19 cellular contexts compared by ENCODE assay signal in the genomic region with DNA sequence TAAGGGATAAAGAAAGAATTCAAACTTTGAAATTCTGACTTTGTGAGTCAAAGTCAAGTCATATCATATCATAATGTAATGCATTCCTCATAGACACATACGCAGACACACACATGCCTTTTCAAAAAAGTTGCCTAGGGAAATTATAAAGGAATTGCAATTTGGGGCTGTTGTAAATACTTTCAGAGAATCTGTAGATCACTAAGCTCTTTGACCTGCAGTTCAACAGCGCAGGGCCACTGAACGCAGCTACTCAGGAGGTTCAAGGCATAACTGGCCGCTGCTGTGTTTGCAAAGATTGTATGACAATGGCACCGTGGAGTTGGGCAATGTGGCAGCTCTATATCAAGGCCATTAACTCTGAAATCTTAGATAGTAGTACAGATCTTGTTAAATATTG.
DNase-seq lines count a peak whose midpoint lies in the region; ATAC-seq and TF ChIP-seq lines count a peak whose summit lies in the region.
"Had no signal": no experiment of that assay in that cellular context is flagged by ENCODE, and none has a peak within 500 bp of the region (broad histone marks: within the 10 kb centered on the region; RNA-seq: fewer than 3 reads in every experiment).

No MANE protein-coding gene starts in this region.

- no peaks in the 10 kb centered on the region; a peak in 1 of 22 replicates for H3K36me3 ChIP-seq in BLaER1 treated with 17β-estradiol and CSF1 and Interleukin-3, amounts not matched to agents 10 nM and 100 nM
- H3K36me3 ChIP-seq in right lobe of liver (no peaks in the 10 kb centered on the region), SJCRH30 (no peaks in the 10 kb centered on the region)
- H3K36me3 ChIP-seq: colonic mucosa, thoracic aorta had no signal

- DNase-seq in LHCN-M2 (ENCODE audit: low read depth) = peak; percentile 35
- peak; percentile 43 to 71 (median 66) for DNase-seq in right lobe of liver
- DNase-seq in activated T-cell treated with anti-CD3 and anti-CD28 coated beads, Interleukin-2, amount 50 U/mL, for 72 hours = no peak
- DNase-seq in midbrain (lab: John Stamatoyannopoulos, UW) = no peak
- no peak for DNase-seq in stimulated activated naive B cell treated with anti-CD40 and anti-IgM and Interleukin-4, amounts not matched to agents 10 μg/mL and 1 μg/mL and 100 μg/mL, for 72 hours
- no peak for DNase-seq in SJCRH30
- DNase-seq: activated CD4-positive, CD25-positive, alpha-beta regulatory T cell treated with anti-CD3 and anti-CD28 coated beads, Interleukin-2, amount 50 U/mL, for 72 hours; activated CD8-positive, alpha-beta memory T cell treated with anti-CD3 and anti-CD28 coated beads for 24 hours; CD4-positive, alpha-beta memory T cell; H9; NCI-H1092; T-helper 9 cell had no signal

- ATAC-seq in esophagus mucosa (peak; percentile 38), right lobe of liver (peak; percentile 72 to 90 (median 86))
- no peak for ATAC-seq in activated T-cell treated with anti-CD3 and anti-CD28 coated beads, Interleukin-2, amount 50 U/mL, for 72 hours (replicated peaks in 1 of 2)
- ATAC-seq in stimulated activated naive B cell treated with anti-CD40 and anti-IgM and Interleukin-4, amounts not matched to agents 10 μg/mL and 1 μg/mL and 100 μg/mL, for 72 hours (replicated peaks) = no peak
- ATAC-seq: activated naive CD4-positive, alpha-beta T cell treated with anti-CD3 and anti-CD28 coated beads, Interleukin-2, amount 50 U/mL, for 72 hours; GM12878 had no signal

- TF ChIP-seq CTCF in right lobe of liver (IDR thresholded peaks at IDR 0.05) = no peak

- peaks cover 10% of the 10 kb centered on the region for H3K4me1 Mint-ChIP-seq in activated T-cell treated with anti-CD3 and anti-CD28 coated beads, Interleukin-2, amount 50 U/mL, for 72 hours (ENCODE audit: low read depth)
- peaks cover 9 to 16% of the 10 kb centered on the region in 2 donors for H3K4me1 Mint-ChIP-seq in stimulated activated naive B cell treated with anti-CD40 and anti-IgM and Interleukin-4, amounts not matched to agents 10 μg/mL and 1 μg/mL and 100 μg/mL, for 72 hours

- peaks cover 0 to 7% (median 0%) of the 10 kb centered on the region in 11 experiments; a peak in 2 of 22 replicates for H3K9me3 ChIP-seq in BLaER1 treated with 17β-estradiol and CSF1 and Interleukin-3, amounts not matched to agents 10 nM and 100 nM (replicated peaks in 1 of 11)
- no peaks in the 10 kb centered on the region for H3K9me3 ChIP-seq in right lobe of liver
- H3K9me3 ChIP-seq in SJCRH30 (replicated peaks) = no peaks in the 10 kb centered on the region
- H3K9me3 ChIP-seq: colonic mucosa, thoracic aorta had no signal

- peak overlapping the region in 7 of 11 experiments; percentile 1 to 39 (median 17); a peak in 4 of 22 replicates for H3K4me2 ChIP-seq in BLaER1 treated with 17β-estradiol and CSF1 and Interleukin-3, amounts not matched to agents 10 nM and 100 nM

- no peak overlapping the region for H3K9ac ChIP-seq in BLaER1 treated with 17β-estradiol and CSF1 and Interleukin-3, amounts not matched to agents 10 nM and 100 nM

- WGBS in right lobe of liver (ENCODE audit: insufficient coverage, low coverage, low lambda C conversion rate, missing lambda C conversion rate) = 36% methylated on average over 5 of the region's 5 CpGs

- peaks cover 78% of the 10 kb centered on the region for H3K27me3 Mint-ChIP-seq in activated T-cell treated with anti-CD3 and anti-CD28 coated beads, Interleukin-2, amount 50 U/mL, for 72 hours (ENCODE audit: low read depth)
- H3K27me3 Mint-ChIP-seq in stimulated activated naive B cell treated with anti-CD40 and anti-IgM and Interleukin-4, amounts not matched to agents 10 μg/mL and 1 μg/mL and 100 μg/mL, for 72 hours = peaks cover 1 to 4% of the 10 kb centered on the region in 2 donors
- H3K27me3 Mint-ChIP-seq: CD4-positive, alpha-beta memory T cell; naive B cell had no signal

- no peak overlapping the region for H3K4me3 ChIP-seq in BLaER1 treated with 17β-estradiol and CSF1 and Interleukin-3, amounts not matched to agents 10 nM and 100 nM
- H3K4me3 ChIP-seq in right lobe of liver (no peak overlapping the region), SJCRH30 (no peak overlapping the region)
- H3K4me3 ChIP-seq: colonic mucosa, GM12878 had no signal

- H3K27ac ChIP-seq in BLaER1 treated with 17β-estradiol and CSF1 and Interleukin-3, amounts not matched to agents 10 nM and 100 nM = peak overlapping the region in 3 of 11 experiments; percentile 18 to 26 (median 21); a peak in 3 of 22 replicates
- H3K27ac ChIP-seq in right lobe of liver (no peak overlapping the region), SJCRH30 (no peak overlapping the region)
- H3K27ac ChIP-seq: colonic mucosa, thoracic aorta had no signal

- peaks cover 0 to 25% (median 0%) of the 10 kb centered on the region in 11 experiments; a peak in 6 of 22 replicates for H3K27me3 ChIP-seq in BLaER1 treated with 17β-estradiol and CSF1 and Interleukin-3, amounts not matched to agents 10 nM and 100 nM
- H3K27me3 ChIP-seq in right lobe of liver (no peaks in the 10 kb centered on the region), SJCRH30 (0 out of 2 replicates have a peak, but pooled peaks cover 6% of the 10 kb centered on the region)
- H3K27me3 ChIP-seq: colonic mucosa had no signal

- no peak overlapping the region for H3K27ac Mint-ChIP-seq in activated T-cell treated with anti-CD3 and anti-CD28 coated beads, Interleukin-2, amount 50 U/mL, for 72 hours
- no peak overlapping the region for H3K27ac Mint-ChIP-seq in stimulated activated naive B cell treated with anti-CD40 and anti-IgM and Interleukin-4, amounts not matched to agents 10 μg/mL and 1 μg/mL and 100 μg/mL, for 72 hours
- H3K27ac Mint-ChIP-seq: activated naive CD4-positive, alpha-beta T cell treated with anti-CD3 and anti-CD28 coated beads, Interleukin-2, amount 50 U/mL, for 72 hours; CD4-positive, alpha-beta memory T cell; H9; naive B cell had no signal

- H3K9me3 Mint-ChIP-seq in activated T-cell treated with anti-CD3 and anti-CD28 coated beads, Interleukin-2, amount 50 U/mL, for 72 hours = no peaks in the 10 kb centered on the region
- H3K9me3 Mint-ChIP-seq in stimulated activated naive B cell treated with anti-CD40 and anti-IgM and Interleukin-4, amounts not matched to agents 10 μg/mL and 1 μg/mL and 100 μg/mL, for 72 hours = peaks cover 0 to 2% of the 10 kb centered on the region in 2 donors
- H3K9me3 Mint-ChIP-seq: H9, naive B cell had no signal

- H3K4me3 Mint-ChIP-seq in activated T-cell treated with anti-CD3 and anti-CD28 coated beads, Interleukin-2, amount 50 U/mL, for 72 hours = no peak overlapping the region
- H3K4me3 Mint-ChIP-seq in stimulated activated naive B cell treated with anti-CD40 and anti-IgM and Interleukin-4, amounts not matched to agents 10 μg/mL and 1 μg/mL and 100 μg/mL, for 72 hours = no peak overlapping the region
- H3K4me3 Mint-ChIP-seq: CD4-positive, alpha-beta memory T cell; H9; naive B cell had no signal

- H3K4me1 ChIP-seq in BLaER1 treated with 17β-estradiol and CSF1 and Interleukin-3, amounts not matched to agents 10 nM and 100 nM = peaks cover 39 to 82% (median 64%) of the 10 kb centered on the region in 10 experiments
- H3K4me1 ChIP-seq in right lobe of liver (peaks cover 0 to 8% (median 3%) of the 10 kb centered on the region in 4 donors), SJCRH30 (no peaks in the 10 kb centered on the region)
- H3K4me1 ChIP-seq: colonic mucosa had no signal

- peaks cover 0 to 5% of the 10 kb centered on the region in 2 donors for H3K36me3 Mint-ChIP-seq in activated T-cell treated with anti-CD3 and anti-CD28 coated beads, Interleukin-2, amount 50 U/mL, for 72 hours (ENCODE audit: insufficient read depth in 2 of 2)
- no peaks in the 10 kb centered on the region for H3K36me3 Mint-ChIP-seq in stimulated activated naive B cell treated with anti-CD40 and anti-IgM and Interleukin-4, amounts not matched to agents 10 μg/mL and 1 μg/mL and 100 μg/mL, for 72 hours
- H3K36me3 Mint-ChIP-seq: CD4-positive, alpha-beta memory T cell; naive B cell had no signal

- no peak for TF ChIP-seq POLR2A in right lobe of liver (IDR thresholded peaks at IDR 0.05)

- no peaks in the 10 kb centered on the region for H4K20me1 ChIP-seq in BLaER1 treated with 17β-estradiol and CSF1 and Interleukin-3, amounts not matched to agents 10 nM and 100 nM

- intact Hi-C loops in right lobe of liver (cut with DNase I) = loop anchor here in 1 of 2 donors (10.0 kb wide), 1 partner anchor 678 kb away; no protein-coding TSS in a partner anchor

Comparison
In these comparisons a context has a peak if more than half of its experiments do, and no peak if none do; other contexts are left out.
1. DNase-seq: peak in LHCN-M2 (single experiment) and right lobe of liver (3 of 3); none in activated T-cell treated with anti-CD3 and anti-CD28 coated beads, Interleukin-2, amount 50 U/mL, for 72 hours (0 of 2), midbrain (single experiment), stimulated activated naive B cell treated with anti-CD40 and anti-IgM and Interleukin-4, amounts not matched to agents 10 μg/mL and 1 μg/mL and 100 μg/mL, for 72 hours (single experiment) and SJCRH30 (0 of 2).
2. ATAC-seq: peak in esophagus mucosa (single experiment) and right lobe of liver (4 of 4); none in activated T-cell treated with anti-CD3 and anti-CD28 coated beads, Interleukin-2, amount 50 U/mL, for 72 hours (0 of 2) and stimulated activated naive B cell treated with anti-CD40 and anti-IgM and Interleukin-4, amounts not matched to agents 10 μg/mL and 1 μg/mL and 100 μg/mL, for 72 hours (0 of 2).